Comparison of ENCODE assay signal across 1 cellular context in the genomic region with DNA sequence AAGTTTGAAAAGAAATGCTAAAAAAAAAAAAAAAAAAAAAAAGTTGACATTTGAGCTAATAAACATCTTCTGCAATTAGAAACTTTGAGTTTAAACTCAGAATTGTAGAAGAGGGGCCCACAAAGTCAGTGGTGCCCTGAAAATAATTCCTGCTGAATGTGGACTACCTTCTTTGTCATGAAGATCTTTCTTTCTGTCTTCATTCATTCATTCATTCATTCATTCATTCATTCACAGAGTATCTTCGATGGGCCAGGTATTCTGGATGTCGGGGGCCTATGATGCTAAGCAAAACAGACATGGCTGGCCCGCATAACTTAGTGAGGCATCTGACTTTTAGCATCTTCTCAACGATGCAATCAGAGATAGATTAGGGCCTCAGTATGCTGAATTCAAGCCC.
TF ChIP-seq lines count a peak whose summit lies in the region.

No MANE protein-coding gene starts in this region.

TF ChIP-seq in GM23338, 12 proteins besides CTCF, POLR2A, EP300 and RAD21 (continued from another document):
- TF ChIP-seq, protein P1, sequence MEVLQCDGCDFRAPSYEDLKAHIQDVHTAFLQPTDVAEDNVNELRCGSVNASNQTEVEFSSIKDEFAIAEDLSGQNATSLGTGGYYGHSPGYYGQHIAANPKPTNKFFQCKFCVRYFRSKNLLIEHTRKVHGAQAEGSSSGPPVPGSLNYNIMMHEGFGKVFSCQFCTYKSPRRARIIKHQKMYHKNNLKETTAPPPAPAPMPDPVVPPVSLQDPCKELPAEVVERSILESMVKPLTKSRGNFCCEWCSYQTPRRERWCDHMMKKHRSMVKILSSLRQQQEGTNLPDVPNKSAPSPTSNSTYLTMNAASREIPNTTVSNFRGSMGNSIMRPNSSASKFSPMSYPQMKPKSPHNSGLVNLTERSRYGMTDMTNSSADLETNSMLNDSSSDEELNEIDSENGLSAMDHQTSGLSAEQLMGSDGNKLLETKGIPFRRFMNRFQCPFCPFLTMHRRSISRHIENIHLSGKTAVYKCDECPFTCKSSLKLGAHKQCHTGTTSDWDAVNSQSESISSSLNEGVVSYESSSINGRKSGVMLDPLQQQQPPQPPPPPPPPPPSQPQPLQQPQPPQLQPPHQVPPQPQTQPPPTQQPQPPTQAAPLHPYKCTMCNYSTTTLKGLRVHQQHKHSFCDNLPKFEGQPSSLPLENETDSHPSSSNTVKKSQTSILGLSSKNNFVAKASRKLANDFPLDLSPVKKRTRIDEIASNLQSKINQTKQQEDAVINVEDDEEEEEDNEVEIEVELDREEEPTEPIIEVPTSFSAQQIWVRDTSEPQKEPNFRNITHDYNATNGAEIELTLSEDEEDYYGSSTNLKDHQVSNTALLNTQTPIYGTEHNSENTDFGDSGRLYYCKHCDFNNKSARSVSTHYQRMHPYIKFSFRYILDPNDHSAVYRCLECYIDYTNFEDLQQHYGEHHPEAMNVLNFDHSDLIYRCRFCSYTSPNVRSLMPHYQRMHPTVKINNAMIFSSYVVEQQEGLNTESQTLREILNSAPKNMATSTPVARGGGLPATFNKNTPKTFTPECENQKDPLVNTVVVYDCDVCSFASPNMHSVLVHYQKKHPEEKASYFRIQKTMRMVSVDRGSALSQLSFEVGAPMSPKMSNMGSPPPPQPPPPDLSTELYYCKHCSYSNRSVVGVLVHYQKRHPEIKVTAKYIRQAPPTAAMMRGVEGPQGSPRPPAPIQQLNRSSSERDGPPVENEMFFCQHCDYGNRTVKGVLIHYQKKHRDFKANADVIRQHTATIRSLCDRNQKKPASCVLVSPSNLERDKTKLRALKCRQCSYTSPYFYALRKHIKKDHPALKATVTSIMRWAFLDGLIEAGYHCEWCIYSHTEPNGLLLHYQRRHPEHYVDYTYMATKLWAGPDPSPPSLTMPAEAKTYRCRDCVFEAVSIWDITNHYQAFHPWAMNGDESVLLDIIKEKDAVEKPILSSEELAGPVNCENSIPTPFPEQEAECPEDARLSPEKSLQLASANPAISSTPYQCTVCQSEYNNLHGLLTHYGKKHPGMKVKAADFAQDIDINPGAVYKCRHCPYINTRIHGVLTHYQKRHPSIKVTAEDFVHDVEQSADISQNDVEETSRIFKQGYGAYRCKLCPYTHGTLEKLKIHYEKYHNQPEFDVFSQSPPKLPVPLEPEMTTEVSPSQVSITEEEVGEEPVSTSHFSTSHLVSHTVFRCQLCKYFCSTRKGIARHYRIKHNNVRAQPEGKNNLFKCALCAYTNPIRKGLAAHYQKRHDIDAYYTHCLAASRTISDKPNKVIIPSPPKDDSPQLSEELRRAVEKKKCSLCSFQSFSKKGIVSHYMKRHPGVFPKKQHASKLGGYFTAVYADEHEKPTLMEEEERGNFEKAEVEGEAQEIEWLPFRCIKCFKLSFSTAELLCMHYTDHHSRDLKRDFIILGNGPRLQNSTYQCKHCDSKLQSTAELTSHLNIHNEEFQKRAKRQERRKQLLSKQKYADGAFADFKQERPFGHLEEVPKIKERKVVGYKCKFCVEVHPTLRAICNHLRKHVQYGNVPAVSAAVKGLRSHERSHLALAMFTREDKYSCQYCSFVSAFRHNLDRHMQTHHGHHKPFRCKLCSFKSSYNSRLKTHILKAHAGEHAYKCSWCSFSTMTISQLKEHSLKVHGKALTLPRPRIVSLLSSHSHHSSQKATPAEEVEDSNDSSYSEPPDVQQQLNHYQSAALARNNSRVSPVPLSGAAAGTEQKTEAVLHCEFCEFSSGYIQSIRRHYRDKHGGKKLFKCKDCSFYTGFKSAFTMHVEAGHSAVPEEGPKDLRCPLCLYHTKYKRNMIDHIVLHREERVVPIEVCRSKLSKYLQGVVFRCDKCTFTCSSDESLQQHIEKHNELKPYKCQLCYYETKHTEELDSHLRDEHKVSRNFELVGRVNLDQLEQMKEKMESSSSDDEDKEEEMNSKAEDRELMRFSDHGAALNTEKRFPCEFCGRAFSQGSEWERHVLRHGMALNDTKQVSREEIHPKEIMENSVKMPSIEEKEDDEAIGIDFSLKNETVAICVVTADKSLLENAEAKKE (CRISPR knock-in tag; IDR thresholded peaks at IDR 0.05) = no peak
- TF ChIP-seq EZH2 (IDR thresholded peaks at IDR 0.05; ENCODE audit: low read depth, unreplicated experiment) = no peak
- TF ChIP-seq NANOG (IDR thresholded peaks at IDR 0.05; ENCODE audit: borderline replicate concordance) = no peak
- TF ChIP-seq CREB1 (CRISPR knock-in tag; IDR thresholded peaks at IDR 0.05; ENCODE audit: low read depth) = no peak
- TF ChIP-seq, protein P2, sequence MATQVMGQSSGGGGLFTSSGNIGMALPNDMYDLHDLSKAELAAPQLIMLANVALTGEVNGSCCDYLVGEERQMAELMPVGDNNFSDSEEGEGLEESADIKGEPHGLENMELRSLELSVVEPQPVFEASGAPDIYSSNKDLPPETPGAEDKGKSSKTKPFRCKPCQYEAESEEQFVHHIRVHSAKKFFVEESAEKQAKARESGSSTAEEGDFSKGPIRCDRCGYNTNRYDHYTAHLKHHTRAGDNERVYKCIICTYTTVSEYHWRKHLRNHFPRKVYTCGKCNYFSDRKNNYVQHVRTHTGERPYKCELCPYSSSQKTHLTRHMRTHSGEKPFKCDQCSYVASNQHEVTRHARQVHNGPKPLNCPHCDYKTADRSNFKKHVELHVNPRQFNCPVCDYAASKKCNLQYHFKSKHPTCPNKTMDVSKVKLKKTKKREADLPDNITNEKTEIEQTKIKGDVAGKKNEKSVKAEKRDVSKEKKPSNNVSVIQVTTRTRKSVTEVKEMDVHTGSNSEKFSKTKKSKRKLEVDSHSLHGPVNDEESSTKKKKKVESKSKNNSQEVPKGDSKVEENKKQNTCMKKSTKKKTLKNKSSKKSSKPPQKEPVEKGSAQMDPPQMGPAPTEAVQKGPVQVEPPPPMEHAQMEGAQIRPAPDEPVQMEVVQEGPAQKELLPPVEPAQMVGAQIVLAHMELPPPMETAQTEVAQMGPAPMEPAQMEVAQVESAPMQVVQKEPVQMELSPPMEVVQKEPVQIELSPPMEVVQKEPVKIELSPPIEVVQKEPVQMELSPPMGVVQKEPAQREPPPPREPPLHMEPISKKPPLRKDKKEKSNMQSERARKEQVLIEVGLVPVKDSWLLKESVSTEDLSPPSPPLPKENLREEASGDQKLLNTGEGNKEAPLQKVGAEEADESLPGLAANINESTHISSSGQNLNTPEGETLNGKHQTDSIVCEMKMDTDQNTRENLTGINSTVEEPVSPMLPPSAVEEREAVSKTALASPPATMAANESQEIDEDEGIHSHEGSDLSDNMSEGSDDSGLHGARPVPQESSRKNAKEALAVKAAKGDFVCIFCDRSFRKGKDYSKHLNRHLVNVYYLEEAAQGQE (IDR thresholded peaks at IDR 0.05; ENCODE audit: unreplicated experiment) = no peak
